Comparison of ENCODE assay signal across 13 cellular contexts in genomic region chr5:115321309-115321708, GRCh38. TPM values are rescaled to one million over a fixed set of nuclear protein-coding genes. Genes with fewer than 3 reads are reported as not detected.
A peak's percentile ranks its signal among the peaks of the same experiment; 100 is the strongest.
DNase-seq lines count a peak whose midpoint lies in the region; ATAC-seq and TF ChIP-seq lines count a peak whose summit lies in the region.
"Had no signal": no experiment of that assay in that cellular context is flagged by ENCODE, and none has a peak within 500 bp of the region (broad histone marks: within the 10 kb centered on the region; RNA-seq: fewer than 3 reads in every experiment).

No MANE protein-coding gene starts in this region.

- no peaks in the 10 kb centered on the region for H3K36me3 ChIP-seq in PC-3 (ENCODE audit: low read depth, low read length)
- no peaks in the 10 kb centered on the region for H3K36me3 ChIP-seq in naive thymus-derived CD4-positive, alpha-beta T cell (ENCODE audit: control insufficient read depth in 2 of 3, insufficient read depth in 3 of 3, low read length in 3 of 3)
- H3K36me3 ChIP-seq: prostate gland had no signal

- CTCF ChIA-PET in PC-3 (lab: Charles Lee) = no interaction called here
- CTCF ChIA-PET in naive thymus-derived CD4-positive, alpha-beta T cell (lab: Charles Lee) = no interaction called here

- no peaks in the 10 kb centered on the region for H3K4me1 ChIP-seq in PC-3 (ENCODE audit: insufficient read depth, low read length)
- no peaks in the 10 kb centered on the region for H3K4me1 ChIP-seq in naive thymus-derived CD4-positive, alpha-beta T cell (ENCODE audit: control insufficient read depth in 2 of 2, insufficient read depth in 2 of 2, low read length in 2 of 2)
- H3K4me1 ChIP-seq: prostate gland had no signal

- TF ChIP-seq CTCF in PC-3 (conservative IDR thresholded peaks at IDR 0.05; ENCODE audit: low read depth, low read length) = no peak

- intact Hi-C loops in PC-3 (cut with micrococcal nuclease) = no loop called here
- intact Hi-C loops in activated T-helper 1 cell treated with anti-CD3 and anti-CD28 coated beads, Interleukin-12 subunit alpha, Interleukin-12 subunit beta, Interleukin-2, Interleukin-4 antibody, amounts not matched to agents 30 ng/mL and 10 ng/mL and 1 ng/mL, durations not matched to agents 14 hours and 24 hours and 36 hours (cut with micrococcal nuclease) = no loop called here
- intact Hi-C loops in naive thymus-derived CD4-positive, alpha-beta T cell (cut with micrococcal nuclease) = no loop called here

- no peak for DNase-seq in stimulated activated naive CD8-positive, alpha-beta T cell treated with anti-CD3 and anti-CD28 coated beads, Interleukin-15, Interleukin-2, amounts not matched to agents 100 U/mL and 50 U/mL, for 24 hours
- no peak for DNase-seq in stimulated activated naive CD8-positive, alpha-beta T cell treated with anti-CD3 and anti-CD28 coated beads, Interleukin-15, amount 100 ng/mL, for 72 hours
- DNase-seq in PC-3 (peak; percentile 63), NCI-H2029 (lab: John Stamatoyannopoulos, UW) (no peak)
- DNase-seq in activated T-helper 1 cell treated with anti-CD3 and anti-CD28 coated beads, Interleukin-12 subunit alpha, Interleukin-12 subunit beta, Interleukin-2, Interleukin-4 antibody, amounts not matched to agents 30 ng/mL and 10 ng/mL and 1 ng/mL, durations not matched to agents 14 hours and 24 hours and 36 hours (ENCODE audit: low spot score) = no peak
- no peak for DNase-seq in stimulated activated naive CD4-positive, alpha-beta T cell treated with Interleukin-2 at 50 U/mL for 16 hours (lab: John Stamatoyannopoulos, UW)
- no peak for DNase-seq in naive thymus-derived CD4-positive, alpha-beta T cell
- DNase-seq: activated naive CD4-positive, alpha-beta T cell treated with anti-CD3 and anti-CD28 coated beads for 36 hours; NCI-H146; NCI-H446 treated with DMSO at 0.1 percent for 48 hours had no signal

- peak; percentile 86 for ATAC-seq in stimulated activated naive CD8-positive, alpha-beta T cell treated with anti-CD3 and anti-CD28 coated beads, Interleukin-15, Interleukin-2, amounts not matched to agents 100 U/mL and 50 U/mL, for 24 hours
- no peak for ATAC-seq in stimulated activated naive CD8-positive, alpha-beta T cell treated with anti-CD3 and anti-CD28 coated beads, Interleukin-15, amount 100 ng/mL, for 72 hours
- ATAC-seq in PC-3 (peak; percentile 82), esophagus mucosa (peak; percentile 59)
- ATAC-seq in naive thymus-derived CD4-positive, alpha-beta T cell = no peak

- H3K4me1 Mint-ChIP-seq in stimulated activated naive CD8-positive, alpha-beta T cell treated with anti-CD3 and anti-CD28 coated beads, Interleukin-15, amount 100 ng/mL, for 72 hours = no peaks in the 10 kb centered on the region
- H3K4me1 Mint-ChIP-seq in activated T-helper 1 cell treated with anti-CD3 and anti-CD28 coated beads, Interleukin-12 subunit alpha, Interleukin-12 subunit beta, Interleukin-2, Interleukin-4 antibody, amounts not matched to agents 30 ng/mL and 10 ng/mL and 1 ng/mL, durations not matched to agents 14 hours and 24 hours and 36 hours (ENCODE audit: low read depth) = no peaks in the 10 kb centered on the region
- H3K4me1 Mint-ChIP-seq in naive thymus-derived CD4-positive, alpha-beta T cell = no peaks in the 10 kb centered on the region

- no peaks in the 10 kb centered on the region for H3F3A ChIP-seq in PC-3 (ENCODE audit: low read length, unreplicated experiment)

- no peak overlapping the region for H3K4me3 Mint-ChIP-seq in stimulated activated naive CD8-positive, alpha-beta T cell treated with anti-CD3 and anti-CD28 coated beads, Interleukin-15, amount 100 ng/mL, for 72 hours
- no peak overlapping the region for H3K4me3 Mint-ChIP-seq in activated T-helper 1 cell treated with anti-CD3 and anti-CD28 coated beads, Interleukin-12 subunit alpha, Interleukin-12 subunit beta, Interleukin-2, Interleukin-4 antibody, amounts not matched to agents 30 ng/mL and 10 ng/mL and 1 ng/mL, durations not matched to agents 14 hours and 24 hours and 36 hours
- no peak overlapping the region for H3K4me3 Mint-ChIP-seq in naive thymus-derived CD4-positive, alpha-beta T cell
- H3K4me3 Mint-ChIP-seq: activated naive CD4-positive, alpha-beta T cell treated with anti-CD3 and anti-CD28 coated beads for 36 hours had no signal

- H3K27me3 Mint-ChIP-seq in stimulated activated naive CD8-positive, alpha-beta T cell treated with anti-CD3 and anti-CD28 coated beads, Interleukin-15, amount 100 ng/mL, for 72 hours = peaks cover 52% of the 10 kb centered on the region
- peaks cover 33% of the 10 kb centered on the region for H3K27me3 Mint-ChIP-seq in activated T-helper 1 cell treated with anti-CD3 and anti-CD28 coated beads, Interleukin-12 subunit alpha, Interleukin-12 subunit beta, Interleukin-2, Interleukin-4 antibody, amounts not matched to agents 30 ng/mL and 10 ng/mL and 1 ng/mL, durations not matched to agents 14 hours and 24 hours and 36 hours (ENCODE audit: insufficient read depth)
- H3K27me3 Mint-ChIP-seq in naive thymus-derived CD4-positive, alpha-beta T cell = peaks cover 28 to 60% (median 43%) of the 10 kb centered on the region in 5 donors

- H3K27ac ChIP-seq in PC-3 (ENCODE audit: low read length) = no peak overlapping the region
- no peak overlapping the region for H3K27ac ChIP-seq in naive thymus-derived CD4-positive, alpha-beta T cell (ENCODE audit: low read depth, low read length)
- H3K27ac ChIP-seq: KMS-11, prostate gland had no signal

- H3K9me3 Mint-ChIP-seq in stimulated activated naive CD8-positive, alpha-beta T cell treated with anti-CD3 and anti-CD28 coated beads, Interleukin-15, amount 100 ng/mL, for 72 hours = no peaks in the 10 kb centered on the region
- H3K9me3 Mint-ChIP-seq in activated T-helper 1 cell treated with anti-CD3 and anti-CD28 coated beads, Interleukin-12 subunit alpha, Interleukin-12 subunit beta, Interleukin-2, Interleukin-4 antibody, amounts not matched to agents 30 ng/mL and 10 ng/mL and 1 ng/mL, durations not matched to agents 14 hours and 24 hours and 36 hours = no peaks in the 10 kb centered on the region
- H3K9me3 Mint-ChIP-seq in naive thymus-derived CD4-positive, alpha-beta T cell = peaks cover 0 to 2% (median 0%) of the 10 kb centered on the region in 11 donors
- H3K9me3 Mint-ChIP-seq: activated naive CD4-positive, alpha-beta T cell treated with anti-CD3 and anti-CD28 coated beads for 36 hours had no signal

- no TSS peak for BruUV-seq in PC-3 (replicated peaks; lab: Mats Ljungman, UMichigan)

- H3K4me3 ChIP-seq in PC-3 (ENCODE audit: low read length) = no peak overlapping the region
- no peak overlapping the region for H3K4me3 ChIP-seq in naive thymus-derived CD4-positive, alpha-beta T cell (ENCODE audit: low read length)
- H3K4me3 ChIP-seq: prostate gland had no signal

- H3K9me3 ChIP-seq in PC-3 (ENCODE audit: low read length) = no peaks in the 10 kb centered on the region
- H3K9me3 ChIP-seq in naive thymus-derived CD4-positive, alpha-beta T cell (ENCODE audit: control insufficient read depth in 2 of 3, low read length in 3 of 3) = no peaks in the 10 kb centered on the region
- H3K9me3 ChIP-seq: prostate gland had no signal

- no peaks in the 10 kb centered on the region for H3K36me3 Mint-ChIP-seq in activated T-helper 1 cell treated with anti-CD3 and anti-CD28 coated beads, Interleukin-12 subunit alpha, Interleukin-12 subunit beta, Interleukin-2, Interleukin-4 antibody, amounts not matched to agents 30 ng/mL and 10 ng/mL and 1 ng/mL, durations not matched to agents 14 hours and 24 hours and 36 hours (ENCODE audit: low read depth)
- no peaks in the 10 kb centered on the region for H3K36me3 Mint-ChIP-seq in naive thymus-derived CD4-positive, alpha-beta T cell

- no peak overlapping the region for H2AFZ ChIP-seq in PC-3 (ENCODE audit: low read length)

- no peak overlapping the region for H3K4me2 ChIP-seq in PC-3 (ENCODE audit: low read length)
- H3K4me2 ChIP-seq: KMS-11 had no signal

- H3K9me2 ChIP-seq in PC-3 (replicated peaks; ENCODE audit: low read length) = no peaks in the 10 kb centered on the region

- H3K79me2 ChIP-seq in PC-3 (ENCODE audit: low read length) = no peaks in the 10 kb centered on the region

- H4K20me1 ChIP-seq in PC-3 (ENCODE audit: low read length) = no peaks in the 10 kb centered on the region

- POLR2A ChIA-PET in PC-3 (lab: Charles Lee; ENCODE audit: unreplicated experiment) = no interaction called here
- POLR2A ChIA-PET in naive thymus-derived CD4-positive, alpha-beta T cell (lab: Charles Lee) = no interaction called here

- H3K27ac Mint-ChIP-seq in stimulated activated naive CD8-positive, alpha-beta T cell treated with anti-CD3 and anti-CD28 coated beads, Interleukin-15, amount 100 ng/mL, for 72 hours = no peak overlapping the region
- H3K27ac Mint-ChIP-seq in activated T-helper 1 cell treated with anti-CD3 and anti-CD28 coated beads, Interleukin-12 subunit alpha, Interleukin-12 subunit beta, Interleukin-2, Interleukin-4 antibody, amounts not matched to agents 30 ng/mL and 10 ng/mL and 1 ng/mL, durations not matched to agents 14 hours and 24 hours and 36 hours = no peak overlapping the region
- H3K27ac Mint-ChIP-seq in naive thymus-derived CD4-positive, alpha-beta T cell = no peak overlapping the region
- H3K27ac Mint-ChIP-seq: activated naive CD4-positive, alpha-beta T cell treated with anti-CD3 and anti-CD28 coated beads for 36 hours had no signal

- H3K9ac ChIP-seq in PC-3 (ENCODE audit: low read length) = no peak overlapping the region
- H3K9ac ChIP-seq: KMS-11 had no signal

- H3K27me3 ChIP-seq in PC-3 (ENCODE audit: low read length) = no peaks in the 10 kb centered on the region
- H3K27me3 ChIP-seq in naive thymus-derived CD4-positive, alpha-beta T cell (ENCODE audit: control insufficient read depth in 2 of 2, insufficient read depth in 2 of 2, low read length in 2 of 2) = peaks cover 0 to 3% of the 10 kb centered on the region in 2 donors

RNA-seq across cellular contexts. Expression of gene CCDC112, which starts 24.9 kb away (rescaled TPM):
- total RNA-seq in PC-3 (2014; rRNA removed) (6.9 and 7.2 TPM in 2 replicates), esophagus mucosa (3.3 TPM)
- total RNA-seq in activated T-helper 1 cell treated with anti-CD3 and anti-CD28 coated beads, Interleukin-12 subunit alpha, Interleukin-12 subunit beta, Interleukin-2, Interleukin-4 antibody, amounts not matched to agents 30 ng/mL and 10 ng/mL and 1 ng/mL, durations not matched to agents 14 hours and 24 hours and 36 hours = 0.22 and 0.29 TPM in 2 replicates
- total RNA-seq in naive thymus-derived CD4-positive, alpha-beta T cell = 1 to 10 TPM in 4 of 5 experiments, under 1 TPM in 1; 0.51 to 8.5 (median 3.9) TPM
- 1 to 10 TPM; 2.7 to 3.6 TPM for polyA plus RNA-seq in naive thymus-derived CD4-positive, alpha-beta T cell

RNA-seq across cellular contexts. Expression of gene PGGT1B, which starts 58.6 kb away (rescaled TPM):
- total RNA-seq in PC-3 (2014; rRNA removed) (6.6 and 14.4 TPM in 2 replicates), esophagus mucosa (38.2 TPM)
- total RNA-seq in activated T-helper 1 cell treated with anti-CD3 and anti-CD28 coated beads, Interleukin-12 subunit alpha, Interleukin-12 subunit beta, Interleukin-2, Interleukin-4 antibody, amounts not matched to agents 30 ng/mL and 10 ng/mL and 1 ng/mL, durations not matched to agents 14 hours and 24 hours and 36 hours = 42.7 and 42.9 TPM in 2 replicates
- 10 to 100 TPM; 34.5 to 49.1 (median 41.5) TPM for total RNA-seq in naive thymus-derived CD4-positive, alpha-beta T cell
- 10 to 100 TPM; 10.3 to 15.7 TPM for polyA plus RNA-seq in naive thymus-derived CD4-positive, alpha-beta T cell

Comparison
In these comparisons a context has a peak if more than half of its experiments do, and no peak if none do; other contexts are left out.
1. ATAC-seq: peak in stimulated activated naive CD8-positive, alpha-beta T cell treated with anti-CD3 and anti-CD28 coated beads, Interleukin-15, Interleukin-2, amounts not matched to agents 100 U/mL and 50 U/mL, for 24 hours (single experiment), PC-3 (single experiment) and esophagus mucosa (single experiment); none in stimulated activated naive CD8-positive, alpha-beta T cell treated with anti-CD3 and anti-CD28 coated beads, Interleukin-15, amount 100 ng/mL, for 72 hours (single experiment) and naive thymus-derived CD4-positive, alpha-beta T cell (single experiment).